ENCODE assay signal across 11 cellular contexts in genomic region chr11:124919836-124920755, GRCh38. TPM values are rescaled to one million over a fixed set of nuclear protein-coding genes. Genes with fewer than 3 reads are reported as not detected.
DNase-seq lines count a peak whose midpoint lies in the region; ATAC-seq and TF ChIP-seq lines count a peak whose summit lies in the region.
"Had no signal": no experiment of that assay in that cellular context is flagged by ENCODE, and none has a peak within 500 bp of the region (broad histone marks: within the 10 kb centered on the region; RNA-seq: fewer than 3 reads in every experiment).

No MANE protein-coding gene starts in this region.

- no peaks in the 10 kb centered on the region for H3K36me3 ChIP-seq in gastrocnemius medialis
- H3K36me3 ChIP-seq: cardiac muscle cell had no signal

- in situ Hi-C loops in gastrocnemius medialis (cut with MboI; ENCODE audit: low sequenced_read_pairs in 4 of 4) (no loop called here), G401 (cut with HindIII; ENCODE audit: low sequenced_read_pairs) (no loop called here)

- no peaks in the 10 kb centered on the region for H3K36me3 Mint-ChIP-seq in activated T-helper 17 cell treated with anti-CD3 and anti-CD28 coated beads, Interleukin-2, amount 50 U/mL, for 72 hours (ENCODE audit: low read depth)
- no peaks in the 10 kb centered on the region for H3K36me3 Mint-ChIP-seq in immature natural killer cell

- intact Hi-C loops in gastrocnemius medialis (cut with DNase I; ENCODE audit: low total_unique reads): loop anchor here (2.0 kb wide), 1 partner anchor 23 kb away; the partner anchor contains the start of gene ROBO4

- H3K9me3 ChIP-seq in gastrocnemius medialis: no peaks in the 10 kb centered on the region

- TF ChIP-seq CTCF in gastrocnemius medialis (IDR thresholded peaks at IDR 0.05 in 4 of 5, conservative IDR thresholded peaks at IDR 0.05 in 1 of 5): no peak

- no peak overlapping the region for H3K27ac Mint-ChIP-seq in activated T-helper 17 cell treated with anti-CD3 and anti-CD28 coated beads, Interleukin-2, amount 50 U/mL, for 72 hours
- H3K27ac Mint-ChIP-seq in immature natural killer cell: peak overlapping the region in 5 of 6 donors; percentile 65 to 90 (median 79)

- ATAC-seq in GM18511 (IDR thresholded peaks at IDR 0.05; ENCODE audit: unreplicated experiment) (peak; percentile 14), gastrocnemius medialis (no peak), HG03378 (IDR thresholded peaks at IDR 0.05; ENCODE audit: unreplicated experiment) (no peak)
- no peak for ATAC-seq in activated T-helper 17 cell treated with anti-CD3 and anti-CD28 coated beads, Interleukin-2, amount 50 U/mL, for 72 hours (replicated peaks)

- peak overlapping the region; percentile 46 to 74 (median 58) for H3K4me3 ChIP-seq in gastrocnemius medialis

- H3K4me1 ChIP-seq in gastrocnemius medialis: no peaks in the 10 kb centered on the region

- peak overlapping the region in 2 of 4 donors; percentile 57 to 67 for H3K27ac ChIP-seq in gastrocnemius medialis

- no peaks in the 10 kb centered on the region for H3K4me1 Mint-ChIP-seq in activated T-helper 17 cell treated with anti-CD3 and anti-CD28 coated beads, Interleukin-2, amount 50 U/mL, for 72 hours
- H3K4me1 Mint-ChIP-seq in immature natural killer cell: peaks cover 15 to 20% of the 10 kb centered on the region in 2 donors

- DNase-seq in immature natural killer cell (no peak), gastrocnemius medialis (no peak), G401 (ENCODE audit: low spot score) (no peak), DMS53 (lab: John Stamatoyannopoulos, UW) (no peak), HPDE6-E6E7 (ENCODE audit: extremely low spot score) (no peak)
- DNase-seq: GF-D8 had no signal

- H3K9me3 Mint-ChIP-seq in activated T-helper 17 cell treated with anti-CD3 and anti-CD28 coated beads, Interleukin-2, amount 50 U/mL, for 72 hours: no peaks in the 10 kb centered on the region
- no peaks in the 10 kb centered on the region for H3K9me3 Mint-ChIP-seq in immature natural killer cell

- peaks cover 0 to 11% (median 9%) of the 10 kb centered on the region in 3 donors for H3K27me3 ChIP-seq in gastrocnemius medialis

- no peak for TF ChIP-seq POLR2A in gastrocnemius medialis (IDR thresholded peaks at IDR 0.05)

- peak overlapping the region; percentile 33 for H3K4me3 Mint-ChIP-seq in activated T-helper 17 cell treated with anti-CD3 and anti-CD28 coated beads, Interleukin-2, amount 50 U/mL, for 72 hours
- H3K4me3 Mint-ChIP-seq in immature natural killer cell: peak overlapping the region; percentile 83 to 88 (median 87)

- no peaks in the 10 kb centered on the region for H3K27me3 Mint-ChIP-seq in activated T-helper 17 cell treated with anti-CD3 and anti-CD28 coated beads, Interleukin-2, amount 50 U/mL, for 72 hours
- peaks cover 0 to 6% (median 6%) of the 10 kb centered on the region in 3 donors for H3K27me3 Mint-ChIP-seq in immature natural killer cell (ENCODE audit: low read depth in 3 of 3)

RNA-seq across cellular contexts. Expression of gene HEPN1, which starts 1.0 kb away (rescaled TPM):
- total RNA-seq in activated T-helper 17 cell treated with anti-CD3 and anti-CD28 coated beads, Interleukin-2, amount 50 U/mL, for 72 hours: not detected
- polyA plus RNA-seq in immature natural killer cell: not detected
- total RNA-seq in gastrocnemius medialis: not detected
- not detected in 2 replicates for total RNA-seq in G401 (2014; rRNA removed; shearing (Covaris generic))
- total RNA-seq: activated CD8-positive, alpha-beta memory T cell treated with anti-CD3 and anti-CD28 coated beads for 36 hours; cardiac muscle cell had no signal
- polyA plus RNA-seq: cardiac muscle cell had no signal

RNA-seq across cellular contexts. Expression of gene HEPACAM, which starts 15.8 kb away (rescaled TPM):
- total RNA-seq in activated T-helper 17 cell treated with anti-CD3 and anti-CD28 coated beads, Interleukin-2, amount 50 U/mL, for 72 hours: not detected
- polyA plus RNA-seq in immature natural killer cell: not detected
- total RNA-seq in gastrocnemius medialis: under 1 TPM in 2 of 4 donors, not detected in 2; 0.40 to 0.70 TPM
- total RNA-seq in G401 (2014; rRNA removed; shearing (Covaris generic)): not detected in 2 replicates
- total RNA-seq: activated CD8-positive, alpha-beta memory T cell treated with anti-CD3 and anti-CD28 coated beads for 36 hours had no signal
- polyA plus RNA-seq: cardiac muscle cell had no signal

RNA-seq across cellular contexts. Expression of gene ROBO4, which starts 22.4 kb away (rescaled TPM):
- not detected for total RNA-seq in activated T-helper 17 cell treated with anti-CD3 and anti-CD28 coated beads, Interleukin-2, amount 50 U/mL, for 72 hours
- polyA plus RNA-seq in immature natural killer cell: not detected
- 10 to 100 TPM in 3 of 4 donors, 1 to 10 TPM in 1; 7.6 to 18.7 (median 14.7) TPM for total RNA-seq in gastrocnemius medialis
- not detected in 2 replicates for total RNA-seq in G401 (2014; rRNA removed; shearing (Covaris generic))
- total RNA-seq: activated CD8-positive, alpha-beta memory T cell treated with anti-CD3 and anti-CD28 coated beads for 36 hours had no signal

RNA-seq across cellular contexts. Expression of gene CCDC15, which starts 33.9 kb away (rescaled TPM):
- total RNA-seq in activated T-helper 17 cell treated with anti-CD3 and anti-CD28 coated beads, Interleukin-2, amount 50 U/mL, for 72 hours: 1 to 10 TPM; 5.5 to 8.7 TPM
- polyA plus RNA-seq in immature natural killer cell: 1 to 10 TPM in 2 of 3 donors, under 1 TPM in 1; 0.50 to 2.7 (median 1.6) TPM
- total RNA-seq in gastrocnemius medialis: under 1 TPM in 2 of 4 donors, not detected in 2; 0.10 to 0.16 TPM
- 2.6 and 3.8 TPM in 2 replicates for total RNA-seq in G401 (2014; rRNA removed; shearing (Covaris generic))

RNA-seq across cellular contexts. Expression of gene ROBO3, which starts 54.9 kb away (rescaled TPM):
- 1 to 10 TPM; 8.1 TPM for total RNA-seq in activated T-helper 17 cell treated with anti-CD3 and anti-CD28 coated beads, Interleukin-2, amount 50 U/mL, for 72 hours
- polyA plus RNA-seq in immature natural killer cell: 1 to 10 TPM; 2.5 to 3.4 (median 2.8) TPM
- 1 to 10 TPM in 2 of 4 donors, under 1 TPM in 2; 0.35 to 3.7 (median 1.3) TPM for total RNA-seq in gastrocnemius medialis
- 8.1 and 12.3 TPM in 2 replicates for total RNA-seq in G401 (2014; rRNA removed; shearing (Covaris generic))
